In the genomic region with DNA sequence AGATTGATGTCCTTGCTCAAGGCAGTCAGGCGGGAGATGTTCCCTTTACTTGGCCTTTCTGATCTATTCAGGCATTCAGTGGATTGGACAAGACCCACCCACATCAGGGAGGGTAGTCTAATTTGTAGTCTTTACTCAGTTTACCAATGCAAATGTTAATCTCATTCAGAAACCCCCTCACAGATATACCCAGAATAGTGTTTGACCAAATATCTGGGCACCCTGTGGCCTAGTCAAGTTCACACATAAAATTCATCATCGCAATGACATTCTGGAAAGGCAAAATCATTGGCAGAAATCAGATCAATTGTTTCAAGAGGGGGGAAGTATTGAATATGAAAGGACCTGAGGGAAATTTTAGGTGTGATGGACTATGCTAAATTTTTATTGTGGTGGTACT, we compare ENCODE assay signal across 7 cellular contexts.
"Had no signal": no experiment of that assay in that cellular context is flagged by ENCODE, and none has a peak within 500 bp of the region (broad histone marks: within the 10 kb centered on the region; RNA-seq: fewer than 3 reads in every experiment).

No MANE protein-coding gene starts in this region.

- FAIRE-seq: HepG2 had no signal

- ATAC-seq: HepG2, K562 had no signal

- H3K4me3 ChIP-seq: K562 had no signal

- H3K4me3 Mint-ChIP-seq: IgD-negative memory B cell had no signal

- DNase-seq: IMR-90, KBM-7, KG1 had no signal

- H3K27ac ChIP-seq: HL-60 had no signal

- H3K4me1 Mint-ChIP-seq: IgD-negative memory B cell had no signal

- H3K27ac Mint-ChIP-seq: IgD-negative memory B cell had no signal

- H3K27me3 Mint-ChIP-seq: IgD-negative memory B cell had no signal
